In genomic region chr2:240902615-240903041, GRCh38 we compare ENCODE assay signal across 1 cellular context.
TF ChIP-seq lines count a peak whose summit lies in the region.

No MANE protein-coding gene starts in this region.

TF ChIP-seq in WTC11, 78 proteins besides CTCF, POLR2A, EP300 and RAD21 (continued from another document):
- TF ChIP-seq AR (CRISPR knock-in tag; IDR thresholded peaks at IDR 0.05) = no peak
- no peak for TF ChIP-seq RELA (CRISPR knock-in tag; IDR thresholded peaks at IDR 0.05; ENCODE audit: borderline replicate concordance)
- TF ChIP-seq ZNF281 (CRISPR knock-in tag; IDR thresholded peaks at IDR 0.05) = no peak
- no peak for TF ChIP-seq ATF3 (CRISPR knock-in tag; conservative IDR thresholded peaks at IDR 0.05)
- TF ChIP-seq IRF1 (CRISPR knock-in tag; IDR thresholded peaks at IDR 0.05) = no peak
- no peak for TF ChIP-seq ARID4B (CRISPR knock-in tag; IDR thresholded peaks at IDR 0.05; ENCODE audit: borderline replicate concordance)
- TF ChIP-seq ZNF671 (CRISPR knock-in tag; IDR thresholded peaks at IDR 0.05) = no peak
- TF ChIP-seq JAZF1 (CRISPR knock-in tag; IDR thresholded peaks at IDR 0.05) = no peak
- TF ChIP-seq FOXP1 (CRISPR knock-in tag; IDR thresholded peaks at IDR 0.05; ENCODE audit: borderline replicate concordance) = no peak
- TF ChIP-seq E2F1 (CRISPR knock-in tag; IDR thresholded peaks at IDR 0.05) = no peak
